Comparison of ENCODE assay signal across 17 cellular contexts in genomic region chr7:7793249-7793648, GRCh38.
"Had no signal": no experiment of that assay in that cellular context is flagged by ENCODE, and none has a peak within 500 bp of the region (broad histone marks: within the 10 kb centered on the region; RNA-seq: fewer than 3 reads in every experiment).

No MANE protein-coding gene starts in this region.

- H3K27me3 ChIP-seq: cardiac muscle cell, esophagus muscularis mucosa, heart right ventricle, vagina had no signal

- H3K4me3 ChIP-seq: cardiac muscle cell, esophagus muscularis mucosa, heart right ventricle, left ventricle myocardium inferior, vagina had no signal

- H3K27ac Mint-ChIP-seq: activated naive CD4-positive, alpha-beta T cell treated with anti-CD3 and anti-CD28 coated beads, Interleukin-2, amount 50 U/mL, for 24 hours; dendritic cell treated with granulocyte-macrophage colony-stimulating factor and Interleukin-4, amounts not matched to agents 40 ng/mL and 50 ng/mL, for 4 days; nephron progenitor cell had no signal

- H3K9me3 Mint-ChIP-seq: activated naive CD4-positive, alpha-beta T cell treated with anti-CD3 and anti-CD28 coated beads, Interleukin-2, amount 50 U/mL, for 24 hours; nephron progenitor cell had no signal

- H3K27me3 Mint-ChIP-seq: activated naive CD4-positive, alpha-beta T cell treated with anti-CD3 and anti-CD28 coated beads, Interleukin-2, amount 50 U/mL, for 24 hours; dendritic cell treated with granulocyte-macrophage colony-stimulating factor and Interleukin-4, amounts not matched to agents 40 ng/mL and 50 ng/mL, for 4 days had no signal

- H3K4me3 Mint-ChIP-seq: activated naive CD4-positive, alpha-beta T cell treated with anti-CD3 and anti-CD28 coated beads, Interleukin-2, amount 50 U/mL, for 24 hours; dendritic cell treated with granulocyte-macrophage colony-stimulating factor and Interleukin-4, amounts not matched to agents 40 ng/mL and 50 ng/mL, for 4 days; nephron progenitor cell had no signal

- DNase-seq: activated CD4-positive, alpha-beta T cell treated with anti-CD3 and anti-CD28 coated beads, Interleukin-2, amount 50 U/mL, for 4 hours; activated gamma-delta T cell; effector CD8-positive, alpha-beta T cell; heart right ventricle; left ventricle myocardium inferior; mammary epithelial cell; nephron progenitor cell; nucleus accumbens; stimulated activated CD4-positive, alpha-beta T cell treated with anti-CD3 and anti-CD28 coated beads, Interleukin-2, amount 100 ng/mL, for 24 hours; stimulated activated naive CD8-positive, alpha-beta T cell treated with anti-CD3 and anti-CD28 coated beads, Interleukin-15, Interleukin-2, amounts not matched to agents 100 U/mL and 50 U/mL, for 24 hours; T1000 had no signal

- H3K27ac ChIP-seq: cardiac muscle cell, esophagus muscularis mucosa, heart right ventricle, left ventricle myocardium inferior, vagina had no signal

- H3K36me3 ChIP-seq: cardiac muscle cell, vagina had no signal

- ATAC-seq: activated CD4-positive, CD25-positive, alpha-beta regulatory T cell treated with anti-CD3 and anti-CD28 coated beads, Interleukin-2, amount 50 U/mL, for 24 hours; heart right ventricle; stimulated activated naive CD8-positive, alpha-beta T cell treated with anti-CD3 and anti-CD28 coated beads, Interleukin-15, Interleukin-2, amounts not matched to agents 100 U/mL and 50 U/mL, for 24 hours had no signal

- H3K9me3 ChIP-seq: esophagus muscularis mucosa, heart right ventricle, left ventricle myocardium inferior, vagina had no signal
